ENCODE assay signal across 1 cellular context in the genomic region with DNA sequence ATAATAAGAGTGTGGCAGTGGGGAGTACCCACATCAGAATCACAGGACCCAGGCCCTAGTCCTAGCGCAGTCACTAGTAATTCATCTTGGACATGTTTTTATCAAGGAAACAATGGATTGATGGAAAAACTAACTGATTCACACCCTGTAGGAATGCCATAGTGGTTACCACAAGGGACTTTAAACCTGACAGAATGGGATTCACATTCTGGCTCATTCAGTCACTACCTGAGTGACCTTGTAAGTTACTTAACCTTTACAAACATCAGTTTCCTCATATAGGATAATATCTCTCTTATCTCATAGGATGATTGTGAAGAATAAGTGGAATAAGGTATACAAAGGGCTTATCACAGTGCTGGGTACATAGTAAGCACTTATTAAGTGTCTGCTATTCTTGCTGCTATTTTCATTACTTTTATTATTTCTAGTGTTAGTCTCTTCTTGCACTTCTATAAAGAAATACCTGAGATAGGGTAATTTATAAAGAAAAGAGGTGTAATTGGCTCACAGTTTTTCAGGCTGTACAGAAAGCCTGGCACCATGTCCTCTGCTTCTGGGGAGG.
TF ChIP-seq lines count a peak whose summit lies in the region.

No MANE protein-coding gene starts in this region.

TF ChIP-seq in HepG2, 621 proteins besides CTCF, POLR2A, EP300 and RAD21 (continued from another document and continues in another):
- TF ChIP-seq, protein P1, sequence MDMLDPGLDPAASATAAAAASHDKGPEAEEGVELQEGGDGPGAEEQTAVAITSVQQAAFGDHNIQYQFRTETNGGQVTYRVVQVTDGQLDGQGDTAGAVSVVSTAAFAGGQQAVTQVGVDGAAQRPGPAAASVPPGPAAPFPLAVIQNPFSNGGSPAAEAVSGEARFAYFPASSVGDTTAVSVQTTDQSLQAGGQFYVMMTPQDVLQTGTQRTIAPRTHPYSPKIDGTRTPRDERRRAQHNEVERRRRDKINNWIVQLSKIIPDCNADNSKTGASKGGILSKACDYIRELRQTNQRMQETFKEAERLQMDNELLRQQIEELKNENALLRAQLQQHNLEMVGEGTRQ (IDR thresholded peaks at IDR 0.05; ENCODE audit: low read depth, low read length): no peak
- TF ChIP-seq, protein P1 (CRISPR knock-in tag; IDR thresholded peaks at IDR 0.05; ENCODE audit: borderline replicate concordance): no peak
- TF ChIP-seq TBX2 (CRISPR knock-in tag; IDR thresholded peaks at IDR 0.05; ENCODE audit: borderline replicate concordance) (peak; percentile 18; the same call in 1 of the 2 replicates), NR2F6 (IDR thresholded peaks at IDR 0.05) (no peak), NR2F6 (CRISPR knock-in tag; IDR thresholded peaks at IDR 0.05) (peak; percentile 31; the same call in 1 of the 2 replicates), MED1 (CRISPR knock-in tag; IDR thresholded peaks at IDR 0.05) (peak; percentile 43; the same call in 1 of the 2 replicates), HMG20A (CRISPR knock-in tag; IDR thresholded peaks at IDR 0.05; ENCODE audit: borderline replicate concordance) (peak; percentile 40; the same call in 1 of the 2 replicates), HES4 (CRISPR knock-in tag; IDR thresholded peaks at IDR 0.05; ENCODE audit: borderline replicate concordance) (no peak), SKI (IDR thresholded peaks at IDR 0.05; ENCODE audit: partially characterized antibody) (no peak), ZKSCAN5 (CRISPR knock-in tag; IDR thresholded peaks at IDR 0.05) (no peak), ZBTB8A (CRISPR knock-in tag; IDR thresholded peaks at IDR 0.05; ENCODE audit: borderline replicate concordance, low read depth) (no peak), ETV5 (CRISPR knock-in tag; IDR thresholded peaks at IDR 0.05; ENCODE audit: borderline replicate concordance) (no peak), ZNF558 (CRISPR knock-in tag; IDR thresholded peaks at IDR 0.05; ENCODE audit: borderline replicate concordance) (no peak), ELF3 (CRISPR knock-in tag; IDR thresholded peaks at IDR 0.05) (peak; percentile 51; the same call in 1 of the 2 replicates), SETDB1 (CRISPR knock-in tag; IDR thresholded peaks at IDR 0.05; ENCODE audit: borderline replicate concordance) (no peak), CAMTA2 (CRISPR knock-in tag; IDR thresholded peaks at IDR 0.05; ENCODE audit: borderline replicate concordance) (no peak), U2AF2 (IDR thresholded peaks at IDR 0.05; ENCODE audit: low read depth, low read length) (no peak), POGK (CRISPR knock-in tag; conservative IDR thresholded peaks at IDR 0.05) (no peak), HDAC2 (CRISPR knock-in tag; IDR thresholded peaks at IDR 0.05) (0 out of 2 replicates have a peak, but pooled peaks have one; percentile 31), ZKSCAN8 (CRISPR knock-in tag; IDR thresholded peaks at IDR 0.05; ENCODE audit: borderline replicate concordance) (peak; percentile 93), ATF7-NPFF (CRISPR knock-in tag; IDR thresholded peaks at IDR 0.05; ENCODE audit: low read depth) (no peak), GATAD2A (CRISPR knock-in tag; IDR thresholded peaks at IDR 0.05) (peak; percentile 39; the same call in 1 of the 2 replicates), RARA (CRISPR knock-in tag; IDR thresholded peaks at IDR 0.05) (peak; percentile 58; the same call in 1 of the 2 replicates), KLF6 (CRISPR knock-in tag; IDR thresholded peaks at IDR 0.05) (no peak), HNF4A (CRISPR knock-in tag; IDR thresholded peaks at IDR 0.05) (peak; percentile 60; the same call in 1 of the 2 replicates), MTA3 (CRISPR knock-in tag; IDR thresholded peaks at IDR 0.05) (no peak), PRPF4 (IDR thresholded peaks at IDR 0.05; ENCODE audit: low read depth, low read length, poor library complexity, severe bottlenecking) (no peak), ZNF501 (CRISPR knock-in tag; IDR thresholded peaks at IDR 0.05) (no peak), ZNF547 (CRISPR knock-in tag; IDR thresholded peaks at IDR 0.05) (no peak)
- TF ChIP-seq, protein P2, sequence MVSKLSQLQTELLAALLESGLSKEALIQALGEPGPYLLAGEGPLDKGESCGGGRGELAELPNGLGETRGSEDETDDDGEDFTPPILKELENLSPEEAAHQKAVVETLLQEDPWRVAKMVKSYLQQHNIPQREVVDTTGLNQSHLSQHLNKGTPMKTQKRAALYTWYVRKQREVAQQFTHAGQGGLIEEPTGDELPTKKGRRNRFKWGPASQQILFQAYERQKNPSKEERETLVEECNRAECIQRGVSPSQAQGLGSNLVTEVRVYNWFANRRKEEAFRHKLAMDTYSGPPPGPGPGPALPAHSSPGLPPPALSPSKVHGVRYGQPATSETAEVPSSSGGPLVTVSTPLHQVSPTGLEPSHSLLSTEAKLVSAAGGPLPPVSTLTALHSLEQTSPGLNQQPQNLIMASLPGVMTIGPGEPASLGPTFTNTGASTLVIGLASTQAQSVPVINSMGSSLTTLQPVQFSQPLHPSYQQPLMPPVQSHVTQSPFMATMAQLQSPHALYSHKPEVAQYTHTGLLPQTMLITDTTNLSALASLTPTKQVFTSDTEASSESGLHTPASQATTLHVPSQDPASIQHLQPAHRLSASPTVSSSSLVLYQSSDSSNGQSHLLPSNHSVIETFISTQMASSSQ (IDR thresholded peaks at IDR 0.05; ENCODE audit: low read depth): no peak
- TF ChIP-seq, protein P2 (CRISPR knock-in tag; IDR thresholded peaks at IDR 0.05; ENCODE audit: borderline replicate concordance): no peak
- TF ChIP-seq, protein P3, sequence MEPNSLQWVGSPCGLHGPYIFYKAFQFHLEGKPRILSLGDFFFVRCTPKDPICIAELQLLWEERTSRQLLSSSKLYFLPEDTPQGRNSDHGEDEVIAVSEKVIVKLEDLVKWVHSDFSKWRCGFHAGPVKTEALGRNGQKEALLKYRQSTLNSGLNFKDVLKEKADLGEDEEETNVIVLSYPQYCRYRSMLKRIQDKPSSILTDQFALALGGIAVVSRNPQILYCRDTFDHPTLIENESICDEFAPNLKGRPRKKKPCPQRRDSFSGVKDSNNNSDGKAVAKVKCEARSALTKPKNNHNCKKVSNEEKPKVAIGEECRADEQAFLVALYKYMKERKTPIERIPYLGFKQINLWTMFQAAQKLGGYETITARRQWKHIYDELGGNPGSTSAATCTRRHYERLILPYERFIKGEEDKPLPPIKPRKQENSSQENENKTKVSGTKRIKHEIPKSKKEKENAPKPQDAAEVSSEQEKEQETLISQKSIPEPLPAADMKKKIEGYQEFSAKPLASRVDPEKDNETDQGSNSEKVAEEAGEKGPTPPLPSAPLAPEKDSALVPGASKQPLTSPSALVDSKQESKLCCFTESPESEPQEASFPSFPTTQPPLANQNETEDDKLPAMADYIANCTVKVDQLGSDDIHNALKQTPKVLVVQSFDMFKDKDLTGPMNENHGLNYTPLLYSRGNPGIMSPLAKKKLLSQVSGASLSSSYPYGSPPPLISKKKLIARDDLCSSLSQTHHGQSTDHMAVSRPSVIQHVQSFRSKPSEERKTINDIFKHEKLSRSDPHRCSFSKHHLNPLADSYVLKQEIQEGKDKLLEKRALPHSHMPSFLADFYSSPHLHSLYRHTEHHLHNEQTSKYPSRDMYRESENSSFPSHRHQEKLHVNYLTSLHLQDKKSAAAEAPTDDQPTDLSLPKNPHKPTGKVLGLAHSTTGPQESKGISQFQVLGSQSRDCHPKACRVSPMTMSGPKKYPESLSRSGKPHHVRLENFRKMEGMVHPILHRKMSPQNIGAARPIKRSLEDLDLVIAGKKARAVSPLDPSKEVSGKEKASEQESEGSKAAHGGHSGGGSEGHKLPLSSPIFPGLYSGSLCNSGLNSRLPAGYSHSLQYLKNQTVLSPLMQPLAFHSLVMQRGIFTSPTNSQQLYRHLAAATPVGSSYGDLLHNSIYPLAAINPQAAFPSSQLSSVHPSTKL (CRISPR knock-in tag; IDR thresholded peaks at IDR 0.05): peak; percentile 64; the same call in 1 of the 2 replicates
- TF ChIP-seq, protein P4, sequence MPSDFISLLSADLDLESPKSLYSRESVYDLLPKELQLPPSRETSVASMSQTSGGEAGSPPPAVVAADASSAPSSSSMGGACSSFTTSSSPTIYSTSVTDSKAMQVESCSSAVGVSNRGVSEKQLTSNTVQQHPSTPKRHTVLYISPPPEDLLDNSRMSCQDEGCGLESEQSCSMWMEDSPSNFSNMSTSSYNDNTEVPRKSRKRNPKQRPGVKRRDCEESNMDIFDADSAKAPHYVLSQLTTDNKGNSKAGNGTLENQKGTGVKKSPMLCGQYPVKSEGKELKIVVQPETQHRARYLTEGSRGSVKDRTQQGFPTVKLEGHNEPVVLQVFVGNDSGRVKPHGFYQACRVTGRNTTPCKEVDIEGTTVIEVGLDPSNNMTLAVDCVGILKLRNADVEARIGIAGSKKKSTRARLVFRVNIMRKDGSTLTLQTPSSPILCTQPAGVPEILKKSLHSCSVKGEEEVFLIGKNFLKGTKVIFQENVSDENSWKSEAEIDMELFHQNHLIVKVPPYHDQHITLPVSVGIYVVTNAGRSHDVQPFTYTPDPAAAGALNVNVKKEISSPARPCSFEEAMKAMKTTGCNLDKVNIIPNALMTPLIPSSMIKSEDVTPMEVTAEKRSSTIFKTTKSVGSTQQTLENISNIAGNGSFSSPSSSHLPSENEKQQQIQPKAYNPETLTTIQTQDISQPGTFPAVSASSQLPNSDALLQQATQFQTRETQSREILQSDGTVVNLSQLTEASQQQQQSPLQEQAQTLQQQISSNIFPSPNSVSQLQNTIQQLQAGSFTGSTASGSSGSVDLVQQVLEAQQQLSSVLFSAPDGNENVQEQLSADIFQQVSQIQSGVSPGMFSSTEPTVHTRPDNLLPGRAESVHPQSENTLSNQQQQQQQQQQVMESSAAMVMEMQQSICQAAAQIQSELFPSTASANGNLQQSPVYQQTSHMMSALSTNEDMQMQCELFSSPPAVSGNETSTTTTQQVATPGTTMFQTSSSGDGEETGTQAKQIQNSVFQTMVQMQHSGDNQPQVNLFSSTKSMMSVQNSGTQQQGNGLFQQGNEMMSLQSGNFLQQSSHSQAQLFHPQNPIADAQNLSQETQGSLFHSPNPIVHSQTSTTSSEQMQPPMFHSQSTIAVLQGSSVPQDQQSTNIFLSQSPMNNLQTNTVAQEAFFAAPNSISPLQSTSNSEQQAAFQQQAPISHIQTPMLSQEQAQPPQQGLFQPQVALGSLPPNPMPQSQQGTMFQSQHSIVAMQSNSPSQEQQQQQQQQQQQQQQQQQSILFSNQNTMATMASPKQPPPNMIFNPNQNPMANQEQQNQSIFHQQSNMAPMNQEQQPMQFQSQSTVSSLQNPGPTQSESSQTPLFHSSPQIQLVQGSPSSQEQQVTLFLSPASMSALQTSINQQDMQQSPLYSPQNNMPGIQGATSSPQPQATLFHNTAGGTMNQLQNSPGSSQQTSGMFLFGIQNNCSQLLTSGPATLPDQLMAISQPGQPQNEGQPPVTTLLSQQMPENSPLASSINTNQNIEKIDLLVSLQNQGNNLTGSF (CRISPR knock-in tag; IDR thresholded peaks at IDR 0.05): no peak
- TF ChIP-seq, protein P5, sequence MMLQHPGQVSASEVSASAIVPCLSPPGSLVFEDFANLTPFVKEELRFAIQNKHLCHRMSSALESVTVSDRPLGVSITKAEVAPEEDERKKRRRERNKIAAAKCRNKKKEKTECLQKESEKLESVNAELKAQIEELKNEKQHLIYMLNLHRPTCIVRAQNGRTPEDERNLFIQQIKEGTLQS (CRISPR knock-in tag; IDR thresholded peaks at IDR 0.05): no peak
- TF ChIP-seq, protein P6, sequence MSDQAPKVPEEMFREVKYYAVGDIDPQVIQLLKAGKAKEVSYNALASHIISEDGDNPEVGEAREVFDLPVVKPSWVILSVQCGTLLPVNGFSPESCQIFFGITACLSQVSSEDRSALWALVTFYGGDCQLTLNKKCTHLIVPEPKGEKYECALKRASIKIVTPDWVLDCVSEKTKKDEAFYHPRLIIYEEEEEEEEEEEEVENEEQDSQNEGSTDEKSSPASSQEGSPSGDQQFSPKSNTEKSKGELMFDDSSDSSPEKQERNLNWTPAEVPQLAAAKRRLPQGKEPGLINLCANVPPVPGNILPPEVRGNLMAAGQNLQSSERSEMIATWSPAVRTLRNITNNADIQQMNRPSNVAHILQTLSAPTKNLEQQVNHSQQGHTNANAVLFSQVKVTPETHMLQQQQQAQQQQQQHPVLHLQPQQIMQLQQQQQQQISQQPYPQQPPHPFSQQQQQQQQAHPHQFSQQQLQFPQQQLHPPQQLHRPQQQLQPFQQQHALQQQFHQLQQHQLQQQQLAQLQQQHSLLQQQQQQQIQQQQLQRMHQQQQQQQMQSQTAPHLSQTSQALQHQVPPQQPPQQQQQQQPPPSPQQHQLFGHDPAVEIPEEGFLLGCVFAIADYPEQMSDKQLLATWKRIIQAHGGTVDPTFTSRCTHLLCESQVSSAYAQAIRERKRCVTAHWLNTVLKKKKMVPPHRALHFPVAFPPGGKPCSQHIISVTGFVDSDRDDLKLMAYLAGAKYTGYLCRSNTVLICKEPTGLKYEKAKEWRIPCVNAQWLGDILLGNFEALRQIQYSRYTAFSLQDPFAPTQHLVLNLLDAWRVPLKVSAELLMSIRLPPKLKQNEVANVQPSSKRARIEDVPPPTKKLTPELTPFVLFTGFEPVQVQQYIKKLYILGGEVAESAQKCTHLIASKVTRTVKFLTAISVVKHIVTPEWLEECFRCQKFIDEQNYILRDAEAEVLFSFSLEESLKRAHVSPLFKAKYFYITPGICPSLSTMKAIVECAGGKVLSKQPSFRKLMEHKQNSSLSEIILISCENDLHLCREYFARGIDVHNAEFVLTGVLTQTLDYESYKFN (CRISPR knock-in tag; conservative IDR thresholded peaks at IDR 0.05): peak; percentile 37; the same call in 1 of the 2 replicates
